19 cellular contexts compared by ENCODE assay signal in the genomic region with DNA sequence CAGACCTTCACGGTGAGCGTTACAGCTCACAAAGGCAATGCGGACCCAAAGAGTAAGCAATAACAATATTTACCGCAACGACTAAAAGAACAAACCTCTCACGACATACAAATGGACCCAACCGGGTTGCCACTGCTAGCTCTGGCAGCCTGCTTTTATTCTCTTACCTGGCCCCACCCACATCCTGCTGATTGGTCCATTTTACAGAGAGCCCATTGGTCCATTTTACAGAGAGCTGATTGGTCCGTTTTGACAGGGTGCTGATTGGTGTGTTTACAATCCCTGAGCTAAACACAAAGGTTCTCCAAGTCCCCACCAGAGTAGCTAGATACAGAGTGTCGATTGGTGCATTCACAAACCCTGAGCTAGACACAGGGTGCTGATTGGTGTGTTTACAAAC. TPM values are rescaled to one million over a fixed set of nuclear protein-coding genes. Genes with fewer than 3 reads are reported as not detected.
"Had no signal": no experiment of that assay in that cellular context is flagged by ENCODE, and none has a peak within 500 bp of the region (broad histone marks: within the 10 kb centered on the region; RNA-seq: fewer than 3 reads in every experiment).

No MANE protein-coding gene starts in this region.

RNA-seq across cellular contexts. Expression of a gene that starts 27.8 kb away (rescaled TPM):
- total RNA-seq: activated CD4-positive, alpha-beta memory T cell treated with anti-CD3 and anti-CD28 coated beads, Interleukin-2, amount 10 ng/mL, durations not matched to agents 7 days and 5 days; activated CD4-positive, alpha-beta T cell treated with anti-CD3 and anti-CD28 coated beads, Interleukin-2, amount 10 ng/mL, durations not matched to agents 7 days and 5 days; activated CD8-positive, alpha-beta memory T cell treated with anti-CD3 and anti-CD28 coated beads for 36 hours; activated naive CD4-positive, alpha-beta T cell treated with anti-CD3 and anti-CD28 coated beads for 36 hours; activated T-cell treated with anti-CD3 and anti-CD28 coated beads, Interleukin-2, amount 50 U/mL, for 4 hours; activated T-cell treated with anti-CD3 and anti-CD28 coated beads, Interleukin-2, amount 50 U/mL, for 72 hours; activated T-helper 1 cell treated with anti-CD3 and anti-CD28 coated beads, Interleukin-12 subunit alpha, Interleukin-12 subunit beta, Interleukin-2, Interleukin-4 antibody, amounts not matched to agents 30 ng/mL and 10 ng/mL and 1 ng/mL, durations not matched to agents 14 hours and 24 hours and 36 hours; activated T-helper 17 cell treated with anti-CD3 and anti-CD28 coated beads, Interleukin-2, amount 50 U/mL, for 72 hours; adrenal gland; aorta; astrocyte; body of pancreas; breast epithelium; cardiac septum; cerebellum; T-cell; T-helper 1 cell treated with Interleukin-12 subunit alpha and Interleukin-12 subunit beta and Interleukin-4 antibody, amounts not matched to agents 30 ng/mL and 1 ng/mL, for 36 hours; T-helper 17 cell; T-helper 2 cell treated with Interferon-gamma antibody and Interleukin-4, amounts not matched to agents 100 ng/mL and 5 ng/mL, for 36 hours had no signal
- polyA plus RNA-seq: adrenal gland, aorta had no signal
